Comparison of ENCODE assay signal across 17 cellular contexts in the genomic region with DNA sequence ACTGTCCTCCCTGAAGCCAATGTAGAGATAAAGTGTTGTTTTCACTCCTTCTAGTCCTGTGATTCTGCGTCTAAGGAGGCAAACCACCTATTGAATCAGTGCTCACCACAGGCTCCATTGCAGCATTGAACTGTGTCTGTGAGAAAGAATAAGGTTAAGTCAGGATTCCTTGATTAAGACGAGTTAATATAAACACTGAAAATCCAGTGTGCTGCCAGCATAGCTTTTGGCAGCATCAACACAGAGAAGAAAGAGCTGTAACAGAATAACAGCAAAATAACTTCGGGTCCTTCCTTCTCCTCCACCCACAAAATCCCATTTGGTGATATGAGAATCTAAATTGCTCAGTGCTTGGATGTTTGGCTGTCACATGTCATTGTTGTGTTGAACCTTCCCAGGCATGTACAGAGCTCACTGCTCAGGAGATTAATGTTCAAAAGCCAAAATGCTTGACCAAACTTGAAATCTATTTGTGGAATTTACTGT.
DNase-seq lines count a peak whose midpoint lies in the region; TF ChIP-seq lines count a peak whose summit lies in the region.
"Had no signal": no experiment of that assay in that cellular context is flagged by ENCODE, and none has a peak within 500 bp of the region (broad histone marks: within the 10 kb centered on the region; RNA-seq: fewer than 3 reads in every experiment).

No MANE protein-coding gene starts in this region.

- no peaks in the 10 kb centered on the region for H3K4me1 Mint-ChIP-seq in activated naive CD4-positive, alpha-beta T cell treated with anti-CD3 and anti-CD28 coated beads, Interleukin-2, amount 10 ng/mL, durations not matched to agents 7 days and 5 days
- H3K4me1 Mint-ChIP-seq: CD4-positive, CD25-positive, alpha-beta regulatory T cell; T-cell had no signal

- H3K4me2 ChIP-seq in GM23248 (ENCODE audit: unreplicated experiment), result peak overlapping the region; percentile 36
- peak overlapping the region; percentile 20 for H3K4me2 ChIP-seq in hepatocyte
- peak overlapping the region; percentile 18 for H3K4me2 ChIP-seq in smooth muscle cell

- H3K9me2 ChIP-seq in GM23248 (ENCODE audit: insufficient read depth) (no peaks in the 10 kb centered on the region), hepatocyte (replicated peaks; ENCODE audit: insufficient read depth) (no peaks in the 10 kb centered on the region)

- no peak overlapping the region for H3K27ac Mint-ChIP-seq in activated naive CD4-positive, alpha-beta T cell treated with anti-CD3 and anti-CD28 coated beads, Interleukin-2, amount 10 ng/mL, durations not matched to agents 7 days and 5 days
- H3K27ac Mint-ChIP-seq: CD4-positive, CD25-positive, alpha-beta regulatory T cell; T-cell had no signal

- H3F3A ChIP-seq in GM23248 (ENCODE audit: insufficient read depth) (no peaks in the 10 kb centered on the region), smooth muscle cell (ENCODE audit: low read depth) (no peaks in the 10 kb centered on the region)

- CTCF ChIA-PET in activated naive CD4-positive, alpha-beta T cell treated with anti-CD3 and anti-CD28 coated beads, Interleukin-2, amount 10 ng/mL, durations not matched to agents 7 days and 5 days (lab: Charles Lee), result no interaction called here

- H3K4me3 ChIP-seq in GM23248, result no peak overlapping the region
- no peak overlapping the region for H3K4me3 ChIP-seq in hepatocyte
- H3K4me3 ChIP-seq in smooth muscle cell, result no peak overlapping the region
- H3K4me3 ChIP-seq: mucosa of descending colon, psoas muscle had no signal

- H2AFZ ChIP-seq in GM23248 (peak overlapping the region; percentile 30), hepatocyte (no peak overlapping the region), smooth muscle cell (ENCODE audit: low read depth) (peak overlapping the region; percentile 46)

- 0 out of 2 replicates have a peak overlapping the region, but pooled peaks have one; percentile 4 for H3K27ac ChIP-seq in GM23248
- H3K27ac ChIP-seq in hepatocyte, result peak overlapping the region; percentile 42
- H3K27ac ChIP-seq in smooth muscle cell (ENCODE audit: low read depth), result peak overlapping the region; percentile 62
- H3K27ac ChIP-seq: psoas muscle had no signal

- 18 to 25% methylated on average over 3 of the region's 3 CpGs for WGBS in GM23248 (ENCODE audit: low coverage in 1 of 2, low lambda C conversion rate in 2 of 2, missing lambda C conversion rate in 2 of 2), 2 experiments
- 43% methylated on average over 3 of the region's 3 CpGs for WGBS in hepatocyte (ENCODE audit: low lambda C conversion rate, missing lambda C conversion rate)
- WGBS in smooth muscle cell (ENCODE audit: low lambda C conversion rate), result 16% methylated on average over 3 of the region's 3 CpGs

- TF ChIP-seq CTCF in hepatocyte (IDR thresholded peaks at IDR 0.05; ENCODE audit: poor library complexity), result no peak
- no peak for TF ChIP-seq CTCF in smooth muscle cell (IDR thresholded peaks at IDR 0.05; ENCODE audit: borderline replicate concordance, insufficient read depth, poor library complexity, severe bottlenecking)

- H3K4me3 Mint-ChIP-seq in activated naive CD4-positive, alpha-beta T cell treated with anti-CD3 and anti-CD28 coated beads, Interleukin-2, amount 10 ng/mL, durations not matched to agents 7 days and 5 days, result no peak overlapping the region
- H3K4me3 Mint-ChIP-seq: CD4-positive, CD25-positive, alpha-beta regulatory T cell; T-cell had no signal

- H3K4me1 ChIP-seq in GM23248 (ENCODE audit: insufficient read depth) (peaks cover 16% of the 10 kb centered on the region; the same call in 1 of the 2 replicates), hepatocyte (ENCODE audit: insufficient read depth) (no peaks in the 10 kb centered on the region), smooth muscle cell (ENCODE audit: low read depth) (peaks cover 3% of the 10 kb centered on the region)
- H3K4me1 ChIP-seq: psoas muscle had no signal

- peak; percentile 36 for DNase-seq in GM23248
- DNase-seq in dedifferentiated amniotic fluid mesenchymal stem cell (ENCODE audit: extremely low spot score), result peak; percentile 17
- no peak for DNase-seq in hepatocyte (ENCODE audit: low spot score)
- no peak for DNase-seq in smooth muscle cell (lab: John Stamatoyannopoulos, UW; ENCODE audit: unreplicated experiment)
- no peak for DNase-seq in T-helper 2 cell
- no peak for DNase-seq in HPDE6-E6E7 (ENCODE audit: extremely low spot score)
- DNase-seq in activated naive CD4-positive, alpha-beta T cell treated with anti-CD3 and anti-CD28 coated beads, Interleukin-2, amount 10 ng/mL, durations not matched to agents 7 days and 5 days, result no peak
- no peak for DNase-seq in C1 segment of cervical spinal cord (lab: John Stamatoyannopoulos, UW)
- DNase-seq: activated CD4-positive, alpha-beta T cell treated with anti-CD3 and anti-CD28 coated beads for 1 hour; amygdala; CD4-positive, CD25-positive, alpha-beta regulatory T cell; mucosa of descending colon; NCI-H345; OCI-M1; psoas muscle; stimulated activated CD4-positive, alpha-beta T cell treated with anti-CD3 and anti-CD28 coated beads, Interleukin-2, amount 100 ng/mL, for 48 hours; T-cell had no signal

- no peaks in the 10 kb centered on the region for H3K27me3 ChIP-seq in GM23248 (replicated peaks; ENCODE audit: insufficient read depth)
- no peaks in the 10 kb centered on the region for H3K27me3 ChIP-seq in hepatocyte
- no peaks in the 10 kb centered on the region for H3K27me3 ChIP-seq in smooth muscle cell (ENCODE audit: low read depth)

- H3K36me3 Mint-ChIP-seq in activated naive CD4-positive, alpha-beta T cell treated with anti-CD3 and anti-CD28 coated beads, Interleukin-2, amount 10 ng/mL, durations not matched to agents 7 days and 5 days, result no peaks in the 10 kb centered on the region
- H3K36me3 Mint-ChIP-seq: CD4-positive, CD25-positive, alpha-beta regulatory T cell; T-cell had no signal

- in situ Hi-C loops in GM23248 (cut with MboI), result no loop called here

- H3K36me3 ChIP-seq in GM23248 (ENCODE audit: low read depth) (no peaks in the 10 kb centered on the region), hepatocyte (replicated peaks; ENCODE audit: insufficient read depth, low read depth) (no peaks in the 10 kb centered on the region), smooth muscle cell (ENCODE audit: low read depth) (no peaks in the 10 kb centered on the region)

- no peaks in the 10 kb centered on the region for H3K9me3 ChIP-seq in GM23248 (ENCODE audit: low read depth)
- no peaks in the 10 kb centered on the region for H3K9me3 ChIP-seq in hepatocyte (ENCODE audit: low read depth)
- H3K9me3 ChIP-seq in smooth muscle cell (replicated peaks; ENCODE audit: low read depth), result no peaks in the 10 kb centered on the region
- H3K9me3 ChIP-seq: mucosa of descending colon, psoas muscle had no signal

- H3K9ac ChIP-seq in GM23248 (no peak overlapping the region), smooth muscle cell (ENCODE audit: low read depth) (no peak overlapping the region)

- no peaks in the 10 kb centered on the region for H3K27me3 Mint-ChIP-seq in activated naive CD4-positive, alpha-beta T cell treated with anti-CD3 and anti-CD28 coated beads, Interleukin-2, amount 10 ng/mL, durations not matched to agents 7 days and 5 days
- H3K27me3 Mint-ChIP-seq: CD4-positive, CD25-positive, alpha-beta regulatory T cell; T-cell had no signal

- peaks cover 2% of the 10 kb centered on the region for H3K9me3 Mint-ChIP-seq in activated naive CD4-positive, alpha-beta T cell treated with anti-CD3 and anti-CD28 coated beads, Interleukin-2, amount 10 ng/mL, durations not matched to agents 7 days and 5 days
- H3K9me3 Mint-ChIP-seq: T-cell had no signal

- no peaks in the 10 kb centered on the region for H4K20me1 ChIP-seq in GM23248 (ENCODE audit: insufficient read depth)
- H4K20me1 ChIP-seq in hepatocyte (ENCODE audit: insufficient read depth, poor library complexity, severe bottlenecking), result no peaks in the 10 kb centered on the region
- no peaks in the 10 kb centered on the region for H4K20me1 ChIP-seq in smooth muscle cell (ENCODE audit: low read depth)

- H3K79me2 ChIP-seq in GM23248 (ENCODE audit: insufficient read depth) (no peaks in the 10 kb centered on the region), hepatocyte (no peaks in the 10 kb centered on the region), smooth muscle cell (ENCODE audit: low read depth) (no peaks in the 10 kb centered on the region)

Comparison
In these comparisons a context has a peak if more than half of its experiments do, and no peak if none do; other contexts are left out.
1. DNase-seq: peak in GM23248 (single experiment) and dedifferentiated amniotic fluid mesenchymal stem cell (single experiment); none in hepatocyte (single experiment), smooth muscle cell (single experiment), T-helper 2 cell (0 of 5), HPDE6-E6E7 (single experiment), activated naive CD4-positive, alpha-beta T cell treated with anti-CD3 and anti-CD28 coated beads, Interleukin-2, amount 10 ng/mL, durations not matched to agents 7 days and 5 days (single experiment) and C1 segment of cervical spinal cord (0 of 14).
2. H3K27ac ChIP-seq: peak in every context shown above with its lines; median percentile 62 in smooth muscle cell; 42 in hepatocyte; 4 in GM23248.
3. Peak in every context shown above with its lines, with median percentiles within 50 percentile points of each other: H3K4me2 ChIP-seq.